ENCODE assay signal across 14 cellular contexts in genomic region chr3:34008836-34009479, GRCh38.
"Had no signal": no experiment of that assay in that cellular context is flagged by ENCODE, and none has a peak within 500 bp of the region (broad histone marks: within the 10 kb centered on the region; RNA-seq: fewer than 3 reads in every experiment).

No MANE protein-coding gene starts in this region.

- ATAC-seq: activated T-cell treated with anti-CD3 and anti-CD28 coated beads, Interleukin-2, amount 50 U/mL, for 4 hours; left lung had no signal

- H3K4me3 ChIP-seq: esophagus squamous epithelium, left lung had no signal

- H3K36me3 ChIP-seq: esophagus squamous epithelium, left lung had no signal

- H3K4me3 Mint-ChIP-seq: activated CD4-positive, alpha-beta memory T cell treated with anti-CD3 and anti-CD28 coated beads for 36 hours; activated naive CD8-positive, alpha-beta T cell treated with anti-CD3 and anti-CD28 coated beads for 36 hours; activated T-cell treated with anti-CD3 and anti-CD28 coated beads, Interleukin-2, amount 50 U/mL, for 4 hours; natural killer cell treated with Interleukin-12 subunit alpha and Interleukin-12 subunit beta and Interleukin-15 and Interleukin-18, amount 100 ng/mL, for 72 hours had no signal

- H3K36me3 Mint-ChIP-seq: activated CD4-positive, alpha-beta memory T cell treated with anti-CD3 and anti-CD28 coated beads for 36 hours; activated naive CD8-positive, alpha-beta T cell treated with anti-CD3 and anti-CD28 coated beads for 36 hours; natural killer cell treated with Interleukin-12 subunit alpha and Interleukin-12 subunit beta and Interleukin-15 and Interleukin-18, amount 100 ng/mL, for 72 hours had no signal

- H3K27me3 ChIP-seq: left lung had no signal

- H3K4me1 Mint-ChIP-seq: activated naive CD8-positive, alpha-beta T cell treated with anti-CD3 and anti-CD28 coated beads for 36 hours had no signal

- H3K4me1 ChIP-seq: left lung had no signal

- H3K27ac ChIP-seq: esophagus squamous epithelium, left lung had no signal

- DNase-seq: activated CD4-positive, alpha-beta memory T cell treated with anti-CD3 and anti-CD28 coated beads for 36 hours; activated CD4-positive, alpha-beta T cell treated with anti-CD3 and anti-CD28 coated beads for 1 hour; activated gamma-delta T cell treated with Interleukin-2 at 50 U/mL for 16 hours; activated naive CD8-positive, alpha-beta T cell treated with anti-CD3 and anti-CD28 coated beads for 36 hours; activated T-cell treated with anti-CD3 and anti-CD28 coated beads, Interleukin-2, amount 50 U/mL, for 4 hours; anterior cingulate cortex; esophagus squamous epithelium; head of caudate nucleus; left lung; stimulated activated CD4-positive, alpha-beta T cell treated with anti-CD3 and anti-CD28 coated beads, Interleukin-12 subunit alpha, Interleukin-12 subunit beta, amount 100 ng/mL, for 4 hours; stimulated activated naive CD4-positive, alpha-beta T cell; T-helper 9 cell; trophoblast cell had no signal

- H3K9me3 ChIP-seq: esophagus squamous epithelium, left lung had no signal

- H3K27ac Mint-ChIP-seq: activated CD4-positive, alpha-beta memory T cell treated with anti-CD3 and anti-CD28 coated beads for 36 hours; activated naive CD8-positive, alpha-beta T cell treated with anti-CD3 and anti-CD28 coated beads for 36 hours; natural killer cell treated with Interleukin-12 subunit alpha and Interleukin-12 subunit beta and Interleukin-15 and Interleukin-18, amount 100 ng/mL, for 72 hours had no signal

- H3K27me3 Mint-ChIP-seq: activated CD4-positive, alpha-beta memory T cell treated with anti-CD3 and anti-CD28 coated beads for 36 hours; activated naive CD8-positive, alpha-beta T cell treated with anti-CD3 and anti-CD28 coated beads for 36 hours had no signal

- H3K9me3 Mint-ChIP-seq: activated CD4-positive, alpha-beta memory T cell treated with anti-CD3 and anti-CD28 coated beads for 36 hours; activated naive CD8-positive, alpha-beta T cell treated with anti-CD3 and anti-CD28 coated beads for 36 hours; activated T-cell treated with anti-CD3 and anti-CD28 coated beads, Interleukin-2, amount 50 U/mL, for 4 hours; natural killer cell treated with Interleukin-12 subunit alpha and Interleukin-12 subunit beta and Interleukin-15 and Interleukin-18, amount 100 ng/mL, for 72 hours had no signal
